ENCODE assay signal across 23 cellular contexts in the genomic region with DNA sequence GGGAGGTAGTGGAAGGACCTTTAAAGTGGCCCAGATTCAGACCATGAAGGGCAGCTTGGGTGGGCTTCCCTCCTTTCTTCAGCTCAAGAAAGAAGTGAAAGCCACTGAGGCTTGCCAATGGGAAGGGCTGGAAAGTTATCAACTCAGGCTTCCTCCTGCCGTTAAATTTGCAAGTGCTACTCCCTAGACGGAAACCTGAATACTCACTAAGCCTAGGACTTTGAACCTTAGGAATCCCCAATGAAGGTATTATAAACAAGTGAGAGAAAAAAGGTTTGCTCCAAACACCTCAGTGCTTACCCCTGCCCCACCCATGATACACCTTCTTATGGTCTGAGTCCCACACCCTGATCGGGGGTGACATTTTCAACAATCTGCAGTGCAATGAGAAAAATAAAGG. TPM values are rescaled to one million over a fixed set of nuclear protein-coding genes. Genes with fewer than 3 reads are reported as not detected.
DNase-seq lines count a peak whose midpoint lies in the region; ATAC-seq, FAIRE-seq and TF ChIP-seq lines count a peak whose summit lies in the region.
"Had no signal": no experiment of that assay in that cellular context is flagged by ENCODE, and none has a peak within 500 bp of the region (broad histone marks: within the 10 kb centered on the region; RNA-seq: fewer than 3 reads in every experiment).

No MANE protein-coding gene starts in this region.

- H2AFZ ChIP-seq in mesenchymal stem cell (ENCODE audit: low read depth, low read length) = no peak overlapping the region
- H2AFZ ChIP-seq: GM23338 had no signal

- H3K4ac ChIP-seq in mesenchymal stem cell (ENCODE audit: low read depth in 1 of 2, low read length in 2 of 2) = no peak overlapping the region

- no peak overlapping the region for H2BK5ac ChIP-seq in mesenchymal stem cell (ENCODE audit: low read depth, low read length, poor library complexity, severe bottlenecking)

- H3K9me3 ChIP-seq in WERI-Rb-1 (ENCODE audit: severe bottlenecking) (no peaks in the 10 kb centered on the region), colonic mucosa (no peaks in the 10 kb centered on the region), mesenchymal stem cell (ENCODE audit: control insufficient read depth, low read length) (no peaks in the 10 kb centered on the region), small intestine (ENCODE audit: control insufficient read depth, low read depth) (no peaks in the 10 kb centered on the region)
- H3K9me3 ChIP-seq: Caco-2 had no signal

- H3K14ac ChIP-seq in mesenchymal stem cell (ENCODE audit: low read length in 2 of 2) = no peak overlapping the region

- no peak overlapping the region for H3K4me3 ChIP-seq in WERI-Rb-1 (ENCODE audit: low read depth, low read length)
- no peak overlapping the region for H3K4me3 ChIP-seq in colonic mucosa
- no peak overlapping the region for H3K4me3 ChIP-seq in mesenchymal stem cell (ENCODE audit: insufficient read depth in 1 of 2, low read depth in 1 of 2, low read length in 2 of 2)
- H3K4me3 ChIP-seq in small intestine (ENCODE audit: low read depth in 1 of 2, low read length in 2 of 2) = no peak overlapping the region
- H3K4me3 ChIP-seq: GM23338 had no signal

- H4K8ac ChIP-seq in mesenchymal stem cell (ENCODE audit: low read length) = no peak overlapping the region

- H3K18ac ChIP-seq in mesenchymal stem cell (ENCODE audit: low read depth in 1 of 2, low read length in 2 of 2) = no peak overlapping the region

- peak overlapping the region; percentile 17 for H2BK15ac ChIP-seq in mesenchymal stem cell (ENCODE audit: low read depth, poor library complexity, severe bottlenecking)

- TF ChIP-seq CTCF in WERI-Rb-1 (IDR thresholded peaks at IDR 0.05; ENCODE audit: low read depth, low read length) (no peak), colonic mucosa (IDR thresholded peaks at IDR 0.05) (no peak)

- no peak for FAIRE-seq in small intestine (lab: Jason Lieb, UNC)
- FAIRE-seq: A204.1, D721Med, G401.6, GM12891, GM19239, H54, HTR-8/SVneo had no signal

- WGBS in mesenchymal stem cell = no CpG with 5 or more reads among the region's 3 CpGs
- WGBS in small intestine, 3 donors = 15 to 51% (median 31%) methylated on average over 3 of the region's 3 CpGs

- ATAC-seq in GM19328 (IDR thresholded peaks at IDR 0.05; ENCODE audit: unreplicated experiment) (no peak), GM21390 (IDR thresholded peaks at IDR 0.05; ENCODE audit: unreplicated experiment) (no peak)
- ATAC-seq: GM23338 had no signal

- no peak overlapping the region for H2AK5ac ChIP-seq in mesenchymal stem cell (ENCODE audit: low read length, severe bottlenecking)

- H3K27ac ChIP-seq in WERI-Rb-1 = peak overlapping the region; percentile 16; the same call in 1 of the 2 replicates
- H3K27ac ChIP-seq in colonic mucosa = peak overlapping the region; percentile 69
- H3K27ac ChIP-seq in mesenchymal stem cell (ENCODE audit: low read length, poor library complexity, severe bottlenecking) = no peak overlapping the region
- no peak overlapping the region for H3K27ac ChIP-seq in small intestine (ENCODE audit: low read depth in 1 of 2, low read length in 1 of 2)
- H3K27ac ChIP-seq: HL-60 had no signal

- H3K4me1 ChIP-seq in colonic mucosa (peaks cover 14% of the 10 kb centered on the region), mesenchymal stem cell (ENCODE audit: control insufficient read depth, insufficient read depth, low read depth, low read length) (peaks cover 10% of the 10 kb centered on the region), small intestine (ENCODE audit: control insufficient read depth in 2 of 2, insufficient read depth in 1 of 2, low read depth in 1 of 2, low read length in 1 of 2) (peaks cover 6% of the 10 kb centered on the region in 2 donors)
- H3K4me1 ChIP-seq: BE2C had no signal

- H3K9ac ChIP-seq in colonic mucosa (ENCODE audit: low read depth in 2 of 2, low read length in 2 of 2) (peak overlapping the region in 1 of 2 donors; percentile 55), mesenchymal stem cell (ENCODE audit: low read length) (no peak overlapping the region)

- H2BK12ac ChIP-seq in mesenchymal stem cell (ENCODE audit: low read length in 2 of 2) = no peak overlapping the region

- H3K79me1 ChIP-seq in mesenchymal stem cell (replicated peaks; ENCODE audit: low read length, poor library complexity, severe bottlenecking) = no peaks in the 10 kb centered on the region

- H4K91ac ChIP-seq in mesenchymal stem cell (ENCODE audit: low read length) = no peak overlapping the region

- H3K23ac ChIP-seq in mesenchymal stem cell (ENCODE audit: low read length in 2 of 2) = no peak overlapping the region

- H3K27me3 ChIP-seq in WERI-Rb-1 (ENCODE audit: insufficient read depth, low read depth, severe bottlenecking) = no peaks in the 10 kb centered on the region
- no peaks in the 10 kb centered on the region for H3K27me3 ChIP-seq in colonic mucosa
- peaks cover 18 to 49% of the 10 kb centered on the region in 2 experiments for H3K27me3 ChIP-seq in mesenchymal stem cell (ENCODE audit: control insufficient read depth in 1 of 2, insufficient read depth in 1 of 2, low read length in 2 of 2)
- no peaks in the 10 kb centered on the region for H3K27me3 ChIP-seq in small intestine (ENCODE audit: control insufficient read depth in 2 of 2, insufficient read depth in 2 of 2, low read length in 2 of 2)
- H3K27me3 ChIP-seq: BE2C had no signal

- H3K36me3 ChIP-seq in WERI-Rb-1 (no peaks in the 10 kb centered on the region), colonic mucosa (no peaks in the 10 kb centered on the region), mesenchymal stem cell (ENCODE audit: control insufficient read depth in 1 of 2, insufficient read depth in 2 of 2, low read depth in 1 of 2, low read length in 2 of 2) (no peaks in the 10 kb centered on the region), small intestine (ENCODE audit: control insufficient read depth in 2 of 2, insufficient read depth in 2 of 2, low read length in 2 of 2) (no peaks in the 10 kb centered on the region)
- H3K36me3 ChIP-seq: BE2C had no signal

- H2BK120ac ChIP-seq in mesenchymal stem cell (ENCODE audit: low read depth, low read length) = no peak overlapping the region

- H3K4me2 ChIP-seq in mesenchymal stem cell (ENCODE audit: low read length, poor library complexity, severe bottlenecking) = no peak overlapping the region
- H3K4me2 ChIP-seq: GM23338 had no signal

- DNase-seq in WERI-Rb-1 (no peak), colonic mucosa (peak; percentile 53), mesenchymal stem cell (no peak), small intestine (peak; percentile 72), NAMALWA (ENCODE audit: low spot score) (no peak), HT-29 (ENCODE audit: low spot score) (no peak)
- DNase-seq: ACHN; BE2C; C1 segment of cervical spinal cord; Caco-2; CD4-positive, alpha-beta T cell; HCEC 1CT had no signal

- intact Hi-C loops in colonic mucosa (cut with DNase I) = no loop called here

RNA-seq across cellular contexts. Expression of gene RYBP, which starts 5.4 kb away (rescaled TPM):
- total RNA-seq in colonic mucosa = 10 to 100 TPM; 13.0 to 24.7 TPM
- 15.9 TPM for polyA plus RNA-seq in mesenchymal stem cell (2013, experiment 1 of 2)
- 16.1 TPM for polyA plus RNA-seq in mesenchymal stem cell (2013, experiment 2 of 2)
- 1 to 10 TPM; 7.2 to 7.6 (median 7.4) TPM for polyA plus RNA-seq in small intestine
- total RNA-seq in HT-29 (2014; rRNA removed; shearing (Covaris generic)) = 1.5 and 2.1 TPM in 2 replicates

Comparison
In these comparisons a context has a peak if more than half of its experiments do, and no peak if none do; other contexts are left out.
1. DNase-seq: peak in colonic mucosa (single experiment) and small intestine (single experiment); none in WERI-Rb-1 (single experiment), mesenchymal stem cell (single experiment), NAMALWA (single experiment) and HT-29 (single experiment).
2. H3K27ac ChIP-seq: peak in WERI-Rb-1 (single experiment) and colonic mucosa (single experiment); none in mesenchymal stem cell (single experiment) and small intestine (0 of 2).